Comparison of ENCODE assay signal across 8 cellular contexts in the genomic region with DNA sequence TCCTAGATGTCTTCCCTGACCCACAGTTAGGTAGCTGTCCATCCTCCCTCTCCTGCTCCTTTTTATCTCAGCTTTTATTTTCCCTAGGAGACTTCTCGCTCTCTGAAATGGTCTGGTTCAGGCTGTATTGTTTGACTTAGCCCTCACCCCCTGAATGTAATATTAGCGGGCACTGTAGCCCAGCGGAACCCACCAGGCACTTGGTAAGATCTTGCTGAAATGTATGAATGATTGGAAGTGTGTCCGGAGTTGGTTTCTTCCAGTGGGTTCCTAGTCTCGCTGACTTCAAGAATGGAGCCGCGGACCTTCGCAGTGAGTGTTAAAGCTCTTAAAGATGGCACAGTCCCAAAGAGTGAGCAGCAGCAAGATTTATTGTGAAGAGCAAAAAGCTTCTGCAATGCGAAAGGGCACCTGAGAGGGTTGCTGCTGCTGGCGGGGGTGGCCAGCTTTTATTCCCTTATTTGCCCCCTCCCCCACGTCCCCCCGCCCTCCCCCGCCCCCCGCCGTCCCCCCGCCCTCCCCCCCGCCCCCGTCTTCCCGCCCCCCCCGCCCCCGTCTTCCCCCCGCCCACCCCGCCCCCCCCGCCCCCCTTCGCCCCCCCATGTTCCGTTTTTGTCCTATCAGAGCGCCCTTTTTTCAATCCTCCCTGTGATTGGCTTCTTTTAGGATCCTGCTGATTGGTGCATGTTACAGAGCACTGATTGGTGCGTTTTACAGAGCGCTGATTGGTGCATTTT. TPM values are rescaled to one million over a fixed set of nuclear protein-coding genes. Genes with fewer than 3 reads are reported as not detected.
DNase-seq lines count a peak whose midpoint lies in the region; ATAC-seq and TF ChIP-seq lines count a peak whose summit lies in the region.

No MANE protein-coding gene starts in this region.

- peak; percentile 52 to 75 (median 57) for ATAC-seq in T-cell (replicated peaks in 1 of 4)
- ATAC-seq in sciatic nerve = no peak

- POLR2A ChIA-PET in CD4-positive, alpha-beta memory T cell (lab: Charles Lee; ENCODE audit: partially characterized antibody) = interaction anchor here (0.7 to 2.8 kb wide), 7 partner anchors 26 to 145 kb away, joined by 3 to 66 read pairs (median 4); partner anchors contain the start of gene RUVBL1
- POLR2A ChIA-PET in T-cell (lab: Charles Lee) = interaction anchor here (0.6 to 2.0 kb wide), 4 partner anchors 9 to 87 kb away, joined by 3 to 10 read pairs (median 6); partner anchors contain the start of gene RUVBL1 (in 1 of the 2)

- intact Hi-C loops in CD4-positive, alpha-beta memory T cell (cut with micrococcal nuclease) = loop anchor here (1.0 to 5.0 kb wide), 2 partner anchors 28 to 40 kb away; no protein-coding TSS in a partner anchor
- intact Hi-C loops in sciatic nerve (cut with DNase I) = no loop called here

- in situ Hi-C loops in HAP-1 (cut with MboI; ENCODE audit: low sequenced_read_pairs) (no loop called here), GM13977 (cut with MboI; ENCODE audit: low pct_unique_long_range_greater_than_20kb, low sequenced_read_pairs, unreplicated experiment) (no loop called here)

- peaks cover 9 to 20% of the 10 kb centered on the region in 2 donors for H3K36me3 Mint-ChIP-seq in CD4-positive, alpha-beta memory T cell
- H3K36me3 Mint-ChIP-seq in T-cell = peaks cover 20% of the 10 kb centered on the region

- peak overlapping the region; percentile 84 to 85 for H3K4me3 ChIP-seq in CD4-positive, alpha-beta memory T cell (ENCODE audit: low read length in 2 of 2)
- H3K4me3 ChIP-seq in HAP-1 (peak overlapping the region; percentile 83), rectal smooth muscle tissue (ENCODE audit: low read length) (peak overlapping the region; percentile 69)

- H3K27me3 Mint-ChIP-seq in CD4-positive, alpha-beta memory T cell = peaks cover 0 to 1% of the 10 kb centered on the region in 2 donors
- no peaks in the 10 kb centered on the region for H3K27me3 Mint-ChIP-seq in T-cell

- CTCF ChIA-PET in CD4-positive, alpha-beta memory T cell (lab: Charles Lee; ENCODE audit: partially characterized antibody) = interaction anchor here (2.2 kb wide), 1 partner anchor 29 kb away, joined by 13 read pairs; the partner anchor contains the start of gene RUVBL1
- CTCF ChIA-PET in T-cell (lab: Charles Lee) = interaction anchor here (0.5 to 2.9 kb wide), 7 partner anchors 19 to 1170 kb away, joined by 3 to 19 read pairs (median 3); partner anchors contain the start of genes PLXNA1 (in 1 of the 2) and RUVBL1 (in 1 of the 2)

- peaks cover 18% of the 10 kb centered on the region for H3K4me1 ChIP-seq in CD4-positive, alpha-beta memory T cell (ENCODE audit: insufficient read depth, low read length)
- H3K4me1 ChIP-seq in HAP-1 (no peaks in the 10 kb centered on the region), rectal smooth muscle tissue (ENCODE audit: control insufficient read depth, insufficient read depth, low read length) (no peaks in the 10 kb centered on the region)

- H3K36me3 ChIP-seq in CD4-positive, alpha-beta memory T cell (ENCODE audit: insufficient read depth, low read length) = no peaks in the 10 kb centered on the region
- no peaks in the 10 kb centered on the region; the same call in 1 of the 2 replicates for H3K36me3 ChIP-seq in HAP-1 (replicated peaks)
- no peaks in the 10 kb centered on the region for H3K36me3 ChIP-seq in rectal smooth muscle tissue (ENCODE audit: control insufficient read depth, insufficient read depth, low read length)

- H3K27ac ChIP-seq in CD4-positive, alpha-beta memory T cell (ENCODE audit: low read depth, low read length) = peak overlapping the region; percentile 44
- peak overlapping the region; percentile 61 for H3K27ac ChIP-seq in rectal smooth muscle tissue (ENCODE audit: low read depth, low read length)

- no peaks in the 10 kb centered on the region for H3K9me3 ChIP-seq in CD4-positive, alpha-beta memory T cell (ENCODE audit: control insufficient read depth in 1 of 2, low read length in 2 of 2)
- H3K9me3 ChIP-seq in HAP-1 = no peaks in the 10 kb centered on the region

- no peak for TF ChIP-seq CTCF in GM13977 (IDR thresholded peaks at IDR 0.05; ENCODE audit: extremely low read depth, insufficient read depth, missing control alignments)

- no peaks in the 10 kb centered on the region for H3K9me3 Mint-ChIP-seq in CD4-positive, alpha-beta memory T cell
- H3K9me3 Mint-ChIP-seq in T-cell = peaks cover 0 to 4% (median 3%) of the 10 kb centered on the region in 3 donors

- H3K27me3 ChIP-seq in CD4-positive, alpha-beta memory T cell (ENCODE audit: insufficient read depth, low read length) = no peaks in the 10 kb centered on the region
- H3K27me3 ChIP-seq in HAP-1 (ENCODE audit: low read depth) = no peaks in the 10 kb centered on the region
- H3K27me3 ChIP-seq in rectal smooth muscle tissue (ENCODE audit: control insufficient read depth, insufficient read depth, low read length) = no peaks in the 10 kb centered on the region

- peaks cover 13 to 41% (median 23%) of the 10 kb centered on the region in 4 donors for H3K4me1 Mint-ChIP-seq in CD4-positive, alpha-beta memory T cell
- H3K4me1 Mint-ChIP-seq in T-cell = peaks cover 27 to 39% (median 37%) of the 10 kb centered on the region in 3 donors

- peak in 1 of 5 donors; percentile 84 for DNase-seq in CD4-positive, alpha-beta memory T cell
- DNase-seq in HAP-1 (ENCODE audit: low spot score in 2 of 2) = no peak
- peak in 15 of 34 experiments; percentile 14 to 72 (median 61) for DNase-seq in T-cell
- DNase-seq in fibroblast of the conjunctiva (ENCODE audit: low read depth) = peak; percentile 39
- DNase-seq in SW 1271 (lab: John Stamatoyannopoulos, UW) = no peak
- DNase-seq in sciatic nerve (ENCODE audit: low spot score) = no peak
- no peak for DNase-seq in GM13977 (ENCODE audit: low spot score)

- H3K27ac Mint-ChIP-seq in CD4-positive, alpha-beta memory T cell = peak overlapping the region; percentile 85 to 98 (median 93)
- H3K27ac Mint-ChIP-seq in T-cell = peak overlapping the region; percentile 95 to 97

- H3K9ac ChIP-seq in rectal smooth muscle tissue (ENCODE audit: low read length) = no peak overlapping the region

- peak overlapping the region; percentile 83 to 96 (median 90) for H3K4me3 Mint-ChIP-seq in CD4-positive, alpha-beta memory T cell
- H3K4me3 Mint-ChIP-seq in T-cell = peak overlapping the region; percentile 84 to 94 (median 92)

RNA-seq across cellular contexts. Expression of gene EEFSEC, which starts 0.7 kb away (rescaled TPM):
- total RNA-seq in CD4-positive, alpha-beta memory T cell = 10 to 100 TPM; 14.0 to 16.4 TPM
- polyA plus RNA-seq in CD4-positive, alpha-beta memory T cell = 10 to 100 TPM; 17.8 to 24.9 TPM
- total RNA-seq in T-cell (10 to 100 TPM; 15.9 to 21.1 (median 19.1) TPM), sciatic nerve (14.8 TPM)

RNA-seq across cellular contexts. Expression of gene RUVBL1, which starts 29.0 kb away (rescaled TPM):
- 10 to 100 TPM; 26.6 to 27.0 TPM for total RNA-seq in CD4-positive, alpha-beta memory T cell
- polyA plus RNA-seq in CD4-positive, alpha-beta memory T cell = 10 to 100 TPM; 66.8 to 71.4 TPM
- total RNA-seq in T-cell (10 to 100 TPM; 21.4 to 33.4 (median 29.9) TPM), sciatic nerve (26.7 TPM)
